Comparison of ENCODE assay signal across 19 cellular contexts in genomic region chr7:95527776-95528250, GRCh38. TPM values are rescaled to one million over a fixed set of nuclear protein-coding genes. Genes with fewer than 3 reads are reported as not detected.
DNase-seq lines count a peak whose midpoint lies in the region; ATAC-seq, FAIRE-seq and TF ChIP-seq lines count a peak whose summit lies in the region.
"Had no signal": no experiment of that assay in that cellular context is flagged by ENCODE, and none has a peak within 500 bp of the region (broad histone marks: within the 10 kb centered on the region; RNA-seq: fewer than 3 reads in every experiment).

No MANE protein-coding gene starts in this region.

- H2AFZ ChIP-seq in H1 (ENCODE audit: low read length) = peak overlapping the region; percentile 39; the same call in 1 of the 2 replicates

- DNase-seq in H1 (ENCODE audit: low read depth in 1 of 2, low spot score in 2 of 2) = no peak
- DNase-seq in stimulated activated effector memory CD8-positive, alpha-beta T cell treated with anti-CD3 and anti-CD28 coated beads, Interleukin-12 subunit alpha, Interleukin-12 subunit beta, amount 100 ng/mL, for 72 hours (ENCODE audit: low spot score in 2 of 2) = no peak
- no peak for DNase-seq in caudate nucleus (lab: John Stamatoyannopoulos, UW)
- no peak for DNase-seq in nephron progenitor cell
- DNase-seq in epidermal melanocyte (ENCODE audit: insufficient read length, low spot score) = no peak
- DNase-seq: activated CD4-positive, CD25-positive, alpha-beta regulatory T cell treated with anti-CD3 and anti-CD28 coated beads, Interleukin-2, amount 50 U/mL, for 72 hours; activated gamma-delta T cell; SIG-M5 had no signal

- H3K23ac ChIP-seq in H1 (ENCODE audit: insufficient read length) = no peak overlapping the region

- H2BK120ac ChIP-seq in H1 (replicated peaks; ENCODE audit: low read depth, low read length) = no peak overlapping the region

- H3K4me3 Mint-ChIP-seq in nephron = no peak overlapping the region
- no peak overlapping the region for H3K4me3 Mint-ChIP-seq in stimulated activated effector memory CD8-positive, alpha-beta T cell treated with anti-CD3 and anti-CD28 coated beads, Interleukin-12 subunit alpha, Interleukin-12 subunit beta, amount 100 ng/mL, for 72 hours
- H3K4me3 Mint-ChIP-seq in nephron progenitor cell = no peak overlapping the region
- H3K4me3 Mint-ChIP-seq: IgD-negative memory B cell, neural crest cell had no signal

- TF ChIP-seq RAD21 in H1 (IDR thresholded peaks at IDR 0.05 in 1 of 2, conservative IDR thresholded peaks at IDR 0.05 in 1 of 2; ENCODE audit: low read depth in 2 of 2, low read length in 2 of 2) = no peak

- peak overlapping the region; percentile 21; the same call in 1 of the 2 replicates for H2BK12ac ChIP-seq in H1 (ENCODE audit: low read depth, low read length)

- peaks cover 3% of the 10 kb centered on the region for H3K27me3 Mint-ChIP-seq in nephron (ENCODE audit: low read depth)
- H3K27me3 Mint-ChIP-seq in nephron progenitor cell (ENCODE audit: low read depth, poor library complexity) = peaks cover 3% of the 10 kb centered on the region

- TF ChIP-seq POLR2A in H1 (IDR thresholded peaks at IDR 0.05; ENCODE audit: control extremely low read depth in 1 of 2, low read depth in 2 of 2, low read length in 2 of 2) = no peak

- H2AK5ac ChIP-seq in H1 (ENCODE audit: low read depth, low read length) = no peak overlapping the region

- H3K18ac ChIP-seq in H1 (ENCODE audit: extremely low read depth, low read length) = no peak overlapping the region

- H3K14ac ChIP-seq in H1 (ENCODE audit: insufficient read length) = no peak overlapping the region

- no peaks in the 10 kb centered on the region for H3K4me1 ChIP-seq in H1 (replicated peaks in 1 of 4; ENCODE audit: control insufficient read depth in 3 of 4, insufficient read depth in 4 of 4, low read length in 3 of 4)
- H3K4me1 ChIP-seq: ascending aorta, suprapubic skin had no signal

- H3K4me1 Mint-ChIP-seq in nephron = peaks cover 18% of the 10 kb centered on the region
- H3K4me1 Mint-ChIP-seq in stimulated activated effector memory CD8-positive, alpha-beta T cell treated with anti-CD3 and anti-CD28 coated beads, Interleukin-12 subunit alpha, Interleukin-12 subunit beta, amount 100 ng/mL, for 72 hours = no peaks in the 10 kb centered on the region
- H3K4me1 Mint-ChIP-seq in nephron progenitor cell = peaks cover 35% of the 10 kb centered on the region

- H4K8ac ChIP-seq in H1 (ENCODE audit: extremely low read depth, insufficient read depth, low read length) = no peak overlapping the region

- no peaks in the 10 kb centered on the region for H3K79me1 ChIP-seq in H1 (ENCODE audit: low read depth, low read length)

- H3K27me3 ChIP-seq in H1 (replicated peaks in 1 of 4; ENCODE audit: control insufficient read depth in 3 of 4, extremely low read depth in 1 of 4, insufficient read depth in 3 of 4, low read length in 3 of 4) = no peaks in the 10 kb centered on the region
- H3K27me3 ChIP-seq: ascending aorta, gastrocnemius medialis, right lobe of liver, suprapubic skin had no signal

- H3K23me2 ChIP-seq in H1 (ENCODE audit: low read depth, low read length) = no peaks in the 10 kb centered on the region

- no peaks in the 10 kb centered on the region for H3K9me3 ChIP-seq in H1 (ENCODE audit: insufficient read depth in 2 of 2, low read depth in 1 of 2, low read length in 1 of 2)
- H3K9me3 ChIP-seq: ascending aorta, gastrocnemius medialis, right lobe of liver, suprapubic skin had no signal

- H2BK20ac ChIP-seq in H1 (ENCODE audit: low read length) = no peak overlapping the region

- no peaks in the 10 kb centered on the region for H3K9me3 Mint-ChIP-seq in nephron
- no peaks in the 10 kb centered on the region for H3K9me3 Mint-ChIP-seq in stimulated activated effector memory CD8-positive, alpha-beta T cell treated with anti-CD3 and anti-CD28 coated beads, Interleukin-12 subunit alpha, Interleukin-12 subunit beta, amount 100 ng/mL, for 72 hours
- H3K9me3 Mint-ChIP-seq in nephron progenitor cell = no peaks in the 10 kb centered on the region
- H3K9me3 Mint-ChIP-seq: IgD-negative memory B cell had no signal

- peak; percentile 70 for TF ChIP-seq CTCF in C4-2B (conservative IDR thresholded peaks at IDR 0.05)
- TF ChIP-seq CTCF in H1 (IDR thresholded peaks at IDR 0.05; ENCODE audit: control extremely low read depth in 1 of 3, insufficient read depth in 1 of 3, low read depth in 1 of 3, low read length in 3 of 3) = no peak
- peak in 1 of 3 experiments; percentile 8 for TF ChIP-seq CTCF in nephron (IDR thresholded peaks at IDR 0.05; ENCODE audit: unreplicated experiment in 3 of 3)
- no peak for TF ChIP-seq CTCF in nephron progenitor cell (IDR thresholded peaks at IDR 0.05)

- POLR2A ChIA-PET in H1 (lab: Charles Lee; ENCODE audit: partially characterized antibody) = no interaction called here

- H3K56ac ChIP-seq in H1 (replicated peaks; ENCODE audit: insufficient read length, low read depth, low read length) = no peak overlapping the region

- H2BK5ac ChIP-seq in H1 (ENCODE audit: low read depth, low read length) = no peak overlapping the region

- FAIRE-seq in H1 (lab: Jason Lieb, UNC) = no peak
- FAIRE-seq: colon had no signal

- ATAC-seq in HG03045 (IDR thresholded peaks at IDR 0.05; ENCODE audit: unreplicated experiment) = peak; percentile 12
- no peak for ATAC-seq in stimulated activated effector memory CD8-positive, alpha-beta T cell treated with anti-CD3 and anti-CD28 coated beads, Interleukin-12 subunit alpha, Interleukin-12 subunit beta, amount 100 ng/mL, for 72 hours

- H3K4me2 ChIP-seq in H1 (ENCODE audit: insufficient read depth in 1 of 2, low read depth in 2 of 2, low read length in 2 of 2) = no peak overlapping the region

- TF ChIP-seq EP300 in H1 (IDR thresholded peaks at IDR 0.05; ENCODE audit: borderline replicate concordance in 1 of 2, low read depth in 2 of 2, low read length in 2 of 2) = no peak

- H2BK15ac ChIP-seq in H1 (ENCODE audit: low read length) = no peak overlapping the region

- H3K36me3 Mint-ChIP-seq in nephron (ENCODE audit: low read depth) (no peaks in the 10 kb centered on the region), nephron progenitor cell (ENCODE audit: low read depth) (no peaks in the 10 kb centered on the region)
- no peaks in the 10 kb centered on the region for H3K36me3 Mint-ChIP-seq in stimulated activated effector memory CD8-positive, alpha-beta T cell treated with anti-CD3 and anti-CD28 coated beads, Interleukin-12 subunit alpha, Interleukin-12 subunit beta, amount 100 ng/mL, for 72 hours
- H3K36me3 Mint-ChIP-seq: IgD-negative memory B cell had no signal

- H4K5ac ChIP-seq in H1 (ENCODE audit: insufficient read length, low read depth, low read length) = no peak overlapping the region

- H3K36me3 ChIP-seq in H1 (ENCODE audit: control insufficient read depth in 2 of 4, insufficient read depth in 4 of 4, low read length in 3 of 4) = no peaks in the 10 kb centered on the region
- H3K36me3 ChIP-seq: ascending aorta, gastrocnemius medialis, right lobe of liver, suprapubic skin had no signal

- no peaks in the 10 kb centered on the region for H4K20me1 ChIP-seq in H1 (replicated peaks in 1 of 2; ENCODE audit: control insufficient read depth in 1 of 2, insufficient read depth in 2 of 2, low read length in 2 of 2)

- no peaks in the 10 kb centered on the region for H3K79me2 ChIP-seq in H1 (ENCODE audit: control insufficient read depth in 1 of 2, insufficient read depth in 2 of 2, low read length in 2 of 2)

- CTCF ChIA-PET in H1 (lab: Charles Lee; ENCODE audit: partially characterized antibody) = interaction anchor here (0.8 to 17.5 kb wide), 33 partner anchors 11 to 343 kb away, joined by 3 to 482 read pairs (median 5); no protein-coding TSS in a partner anchor

- H3K4ac ChIP-seq in H1 (replicated peaks; ENCODE audit: insufficient read length, low read depth, low read length) = no peak overlapping the region

- H3K27ac ChIP-seq in C4-2B (no peak overlapping the region), H1 (ENCODE audit: low read depth, low read length) (no peak overlapping the region), caudate nucleus (ENCODE audit: low read depth, low read length) (no peak overlapping the region)
- H3K27ac ChIP-seq: ascending aorta, gastrocnemius medialis, right lobe of liver, suprapubic skin had no signal

- no peak overlapping the region for H3K4me3 ChIP-seq in H1 (ENCODE audit: extremely low read depth in 1 of 4, insufficient read depth in 2 of 4, low read depth in 3 of 4, low read length in 4 of 4)
- H3K4me3 ChIP-seq: ascending aorta, gastrocnemius medialis, right lobe of liver, suprapubic skin had no signal

- whole genome bisulfite sequencing in H1 (ENCODE audit: extremely low coverage in 1 of 2, insufficient coverage in 1 of 2, insufficient read length in 1 of 2, insufficient replicate concordance in 2 of 2, low coverage in 1 of 2, low lambda C conversion rate in 2 of 2, missing lambda C conversion rate in 1 of 2), 2 experiments = 92% methylated on average over 23 of the region's 23 CpGs; no CpG with 5 or more reads in 1 of the 2 experiments

- no peak overlapping the region for H3K9ac ChIP-seq in H1 (replicated peaks in 1 of 4; ENCODE audit: extremely low read depth in 1 of 4, low read depth in 3 of 4, low read length in 3 of 4)

- peak overlapping the region in 2 of 3 experiments; percentile 3 to 61 for H3K27ac Mint-ChIP-seq in nephron
- H3K27ac Mint-ChIP-seq in stimulated activated effector memory CD8-positive, alpha-beta T cell treated with anti-CD3 and anti-CD28 coated beads, Interleukin-12 subunit alpha, Interleukin-12 subunit beta, amount 100 ng/mL, for 72 hours = no peak overlapping the region
- H3K27ac Mint-ChIP-seq in nephron progenitor cell = no peak overlapping the region
- H3K27ac Mint-ChIP-seq: IgD-negative memory B cell had no signal

- no peak overlapping the region for H4K91ac ChIP-seq in H1 (replicated peaks; ENCODE audit: insufficient read length, low read length)

TF ChIP-seq in H1, 55 proteins besides CTCF, POLR2A, EP300 and RAD21 (continues in another document):
- no peak for TF ChIP-seq CEBPB (IDR thresholded peaks at IDR 0.05; ENCODE audit: low read depth, low read length)
- TF ChIP-seq EZH2 (IDR thresholded peaks at IDR 0.05; ENCODE audit: low read depth, low read length, severe bottlenecking) = no peak
- TF ChIP-seq BRCA1 (IDR thresholded peaks at IDR 0.05; ENCODE audit: low read depth, low read length) = no peak
- TF ChIP-seq SP4 (IDR thresholded peaks at IDR 0.05; ENCODE audit: low read length) = no peak
- no peak for TF ChIP-seq RFX5 (IDR thresholded peaks at IDR 0.05; ENCODE audit: borderline replicate concordance, low read depth, low read length)
- TF ChIP-seq SP1 (IDR thresholded peaks at IDR 0.05; ENCODE audit: low read depth, low read length) = no peak

RNA-seq across cellular contexts. Expression of gene ASB4, which starts 42.1 kb away (rescaled TPM):
- not detected in 2 replicates for total RNA-seq in H1 (2021; fragmentation: NEBNext Ultra II Directional; extraction: Animal tissue kit (Norgen Biotek cat#: 25700))
- not detected in 2 replicates for polyA plus RNA-seq in H1 (2011; rRNA removed)
- not detected for polyA plus RNA-seq in H1 (2011; cell fraction: cytosol; rRNA removed)
- polyA plus RNA-seq in H1 (2011; cell fraction: nucleus; rRNA removed) = not detected
- polyA plus RNA-seq in H1 (2012, experiment 1 of 2) = not detected in 4 replicates
- not detected for polyA plus RNA-seq in H1 (2012, experiment 2 of 2)
- not detected for polyA plus RNA-seq in H1 (2013, experiment 1 of 2)
- polyA plus RNA-seq in H1 (2013, experiment 2 of 2) = not detected
- polyA minus RNA-seq in H1 (2011; rRNA and poly(A)+ RNA removed) = not detected in 2 replicates
- not detected for polyA minus RNA-seq in H1 (2011; cell fraction: cytosol; rRNA and poly(A)+ RNA removed)
- polyA minus RNA-seq in H1 (2011; cell fraction: nucleus; rRNA and poly(A)+ RNA removed) = not detected
- total RNA-seq: T-helper 2 cell treated with Interferon-gamma antibody and Interleukin-4, amounts not matched to agents 100 ng/mL and 5 ng/mL, for 36 hours had no signal
- polyA plus RNA-seq: IgD-negative memory B cell had no signal

Comparison
In these comparisons a context has a peak if more than half of its experiments do, and no peak if none do; other contexts are left out.
1. H3K27ac Mint-ChIP-seq: peak in nephron (2 of 3); none in stimulated activated effector memory CD8-positive, alpha-beta T cell treated with anti-CD3 and anti-CD28 coated beads, Interleukin-12 subunit alpha, Interleukin-12 subunit beta, amount 100 ng/mL, for 72 hours (single experiment) and nephron progenitor cell (single experiment).